Comparison of ENCODE assay signal across 17 cellular contexts in genomic region chr10:73588656-73589055, GRCh38. TPM values are rescaled to one million over a fixed set of nuclear protein-coding genes. Genes with fewer than 3 reads are reported as not detected.
DNase-seq lines count a peak whose midpoint lies in the region; ATAC-seq and TF ChIP-seq lines count a peak whose summit lies in the region.
"Had no signal": no experiment of that assay in that cellular context is flagged by ENCODE, and none has a peak within 500 bp of the region (broad histone marks: within the 10 kb centered on the region; RNA-seq: fewer than 3 reads in every experiment).

No MANE protein-coding gene starts in this region.

- H3K4me2 ChIP-seq in IMR-90 (ENCODE audit: low read depth, low read length) = no peak overlapping the region

- ATAC-seq in IMR-90 (ENCODE audit: low read depth) = no peak
- no peak for ATAC-seq in HG02623 (IDR thresholded peaks at IDR 0.05; ENCODE audit: unreplicated experiment)
- ATAC-seq in HG03442 (IDR thresholded peaks at IDR 0.05; ENCODE audit: unreplicated experiment) = no peak

- in situ Hi-C loops in IMR-90 (cut with MboI; ENCODE audit: low sequenced_read_pairs) = no loop called here

- peaks cover 9% of the 10 kb centered on the region for H3K4me1 ChIP-seq in IMR-90 (ENCODE audit: control insufficient read depth, insufficient read depth, low read length)
- H3K4me1 ChIP-seq in stomach = peaks cover 44 to 80% (median 63%) of the 10 kb centered on the region in 4 donors
- H3K4me1 ChIP-seq: uterus had no signal

- TF ChIP-seq CTCF in IMR-90 (conservative IDR thresholded peaks at IDR 0.05; ENCODE audit: low read depth, low read length) (no peak), cardiac fibroblast (IDR thresholded peaks at IDR 0.05; ENCODE audit: low read depth, low read length) (no peak), stomach (IDR thresholded peaks at IDR 0.05) (no peak)

- H2AFZ ChIP-seq in IMR-90 (replicated peaks; ENCODE audit: low read length, poor library complexity) = no peak overlapping the region

- TF ChIP-seq POLR2A in IMR-90 (IDR thresholded peaks at IDR 0.05; ENCODE audit: low read depth, low read length) (no peak), stomach (IDR thresholded peaks at IDR 0.05) (no peak)

- peaks cover 3% of the 10 kb centered on the region for H3K9me3 ChIP-seq in IMR-90 (ENCODE audit: control insufficient read depth, insufficient read depth, low read length)
- H3K9me3 ChIP-seq in stomach = no peaks in the 10 kb centered on the region
- H3K9me3 ChIP-seq: neutrophil, SJCRH30, uterus had no signal

- POLR2A ChIA-PET in IMR-90 (lab: Charles Lee; ENCODE audit: unreplicated experiment) = no interaction called here

- intact Hi-C loops in IMR-90 (cut with micrococcal nuclease) (no loop called here), stomach (cut with DNase I; ENCODE audit: low total_unique reads) (no loop called here)

- H3K36me3 ChIP-seq in IMR-90 (ENCODE audit: control insufficient read depth, insufficient read depth, low read length) (no peaks in the 10 kb centered on the region), stomach (no peaks in the 10 kb centered on the region)
- H3K36me3 ChIP-seq: neutrophil, SJCRH30, uterus had no signal

- no peak overlapping the region for H3K56ac ChIP-seq in IMR-90 (ENCODE audit: extremely low read depth, insufficient read depth, low read length)

- H3K4ac ChIP-seq in IMR-90 (ENCODE audit: low read depth, low read length) = no peak overlapping the region

- TF ChIP-seq EP300 in stomach (IDR thresholded peaks at IDR 0.05) = no peak

- H3K27ac ChIP-seq in IMR-90 (ENCODE audit: insufficient read depth, low read length) (no peak overlapping the region), stomach (peak overlapping the region in 4 of 5 donors; percentile 66 to 84 (median 77))
- H3K27ac ChIP-seq: neutrophil, SJCRH30 had no signal

- H3K9ac ChIP-seq in IMR-90 (ENCODE audit: low read depth, low read length) = no peak overlapping the region

- H2BK5ac ChIP-seq in IMR-90 (ENCODE audit: low read depth, low read length, poor library complexity, severe bottlenecking) = no peak overlapping the region

- peaks cover 2% of the 10 kb centered on the region for H3K9me1 ChIP-seq in IMR-90 (ENCODE audit: insufficient read depth, low read length)

- DNase-seq in IMR-90 (peak; percentile 32), cardiac fibroblast (ENCODE audit: low read depth in 2 of 2) (peak; percentile 44 to 51), iris pigment epithelial cell (ENCODE audit: low read depth) (peak; percentile 76), stomach (no peak), NCI-H2171 (lab: John Stamatoyannopoulos, UW) (no peak), DMS53 (lab: John Stamatoyannopoulos, UW) (no peak)
- DNase-seq: activated CD4-positive, alpha-beta T cell treated with anti-CD3 and anti-CD28 coated beads, Interleukin-2, amount 50 U/mL, for 1 hour; AML-193; NCI-H1092 treated with DMSO at 0.1 percent for 48 hours; NCI-H2227 treated with DMSO at 0.1 percent for 48 hours; SJCRH30; T1000; uterus had no signal

- no peak overlapping the region for H3K14ac ChIP-seq in IMR-90 (replicated peaks; ENCODE audit: low read depth, low read length)

- H2AK5ac ChIP-seq in IMR-90 (ENCODE audit: low read depth, low read length) = no peak overlapping the region

- no peak overlapping the region for H4K8ac ChIP-seq in IMR-90 (ENCODE audit: low read depth in 2 of 2, low read length in 2 of 2)

- H3K18ac ChIP-seq in IMR-90 (ENCODE audit: low read depth, low read length) = no peak overlapping the region

- BruUV-seq in IMR-90 (replicated peaks; lab: Mats Ljungman, UMichigan) = no TSS peak

- H4K91ac ChIP-seq in IMR-90 (ENCODE audit: insufficient read depth, low read depth, low read length) = no peak overlapping the region

- no peak overlapping the region for H2BK15ac ChIP-seq in IMR-90 (ENCODE audit: low read depth, low read length)

- H2BK120ac ChIP-seq in IMR-90 (ENCODE audit: low read depth, low read length) = no peak overlapping the region

- no peak for TF ChIP-seq RAD21 in IMR-90 (IDR thresholded peaks at IDR 0.05; ENCODE audit: low read length)

- H3K23ac ChIP-seq in IMR-90 (ENCODE audit: low read depth, low read length) = no peak overlapping the region

- no peak overlapping the region for H4K5ac ChIP-seq in IMR-90 (ENCODE audit: low read depth, low read length)

- no peak overlapping the region for H2BK20ac ChIP-seq in IMR-90 (ENCODE audit: low read depth, low read length)

- dilution Hi-C loops in IMR-90 (cut with HindIII; ENCODE audit: low sequenced_read_pairs, unreplicated experiment) = no loop called here

- H2AK9ac ChIP-seq in IMR-90 (replicated peaks; ENCODE audit: low read depth, low read length, poor library complexity) = no peak overlapping the region

- H3K4me3 ChIP-seq in IMR-90 (ENCODE audit: insufficient read depth, low read depth, low read length) (no peak overlapping the region), cardiac fibroblast (replicated peaks in 1 of 2; ENCODE audit: low read depth in 2 of 2, low read length in 2 of 2) (no peak overlapping the region), stomach (no peak overlapping the region)
- H3K4me3 ChIP-seq: SJCRH30, uterus had no signal

- H3K27me3 ChIP-seq in IMR-90 (ENCODE audit: control insufficient read depth, insufficient read depth, low read length) = no peaks in the 10 kb centered on the region
- no peaks in the 10 kb centered on the region for H3K27me3 ChIP-seq in stomach
- H3K27me3 ChIP-seq: neutrophil, SJCRH30, uterus had no signal

- no peaks in the 10 kb centered on the region for H4K20me1 ChIP-seq in IMR-90 (ENCODE audit: insufficient read depth, low read length)

- peaks cover 0 to 6% of the 10 kb centered on the region in 2 experiments; a peak in 1 of 4 replicates for H3K79me1 ChIP-seq in IMR-90 (ENCODE audit: low read depth in 1 of 2, low read length in 2 of 2)

- CTCF ChIA-PET in IMR-90 (lab: Yijun Ruan, JAX) = no interaction called here

- WGBS in IMR-90 (ENCODE audit: extremely low coverage in 2 of 2, insufficient read length in 1 of 2), 2 experiments = 89% methylated on average over 1 of the region's 1 CpG; no CpG with 5 or more reads in 1 of the 2 experiments
- 41 to 60% (median 48%) methylated on average over 1 of the region's 1 CpG for WGBS in stomach, 5 donors

TF ChIP-seq in IMR-90, 13 proteins besides CTCF, POLR2A, EP300 and RAD21:
- no peak for TF ChIP-seq SMC3 (IDR thresholded peaks at IDR 0.05; ENCODE audit: low read depth, low read length)
- TF ChIP-seq RFX5 (IDR thresholded peaks at IDR 0.05; ENCODE audit: low read depth, low read length) = no peak
- no peak for TF ChIP-seq BHLHE40 (IDR thresholded peaks at IDR 0.05; ENCODE audit: low read depth, low read length)
- TF ChIP-seq ELK1 (IDR thresholded peaks at IDR 0.05; ENCODE audit: borderline replicate concordance, low read depth, low read length) = no peak
- TF ChIP-seq MAZ (IDR thresholded peaks at IDR 0.05; ENCODE audit: borderline replicate concordance, low read depth, low read length) = no peak
- no peak for TF ChIP-seq CHD1 (IDR thresholded peaks at IDR 0.05; ENCODE audit: low read depth, low read length)
- no peak for TF ChIP-seq USF2 (IDR thresholded peaks at IDR 0.05; ENCODE audit: low read depth, low read length)
- no peak for TF ChIP-seq CEBPB (IDR thresholded peaks at IDR 0.05; ENCODE audit: low read depth, low read length)
- TF ChIP-seq FOS (IDR thresholded peaks at IDR 0.05; ENCODE audit: low read depth, low read length) = no peak
- TF ChIP-seq MXI1 (IDR thresholded peaks at IDR 0.05; ENCODE audit: borderline replicate concordance, low read depth, low read length) = no peak
- no peak for TF ChIP-seq RCOR1 (IDR thresholded peaks at IDR 0.05; ENCODE audit: insufficient replicate concordance, low read length)
- TF ChIP-seq NFE2L2 (IDR thresholded peaks at IDR 0.05; ENCODE audit: low read depth, low read length) = no peak
- TF ChIP-seq MAFK (IDR thresholded peaks at IDR 0.05; ENCODE audit: low read depth, low read length) = no peak

RNA-seq across cellular contexts. Expression of gene USP54, which starts 2.5 kb away (rescaled TPM):
- total RNA-seq in IMR-90 (2012; rRNA removed) = 7.9 and 8.9 TPM in 2 replicates
- 4.0 and 4.5 TPM in 2 replicates for polyA plus RNA-seq in IMR-90 (2012; rRNA removed)
- 1.1 and 1.8 TPM in 2 replicates for polyA plus RNA-seq in IMR-90 (2012; cell fraction: cytosol; rRNA removed)
- polyA plus RNA-seq in IMR-90 (2012; cell fraction: nucleus; rRNA removed; ENCODE audit: low replicate concordance) = 4.1 and 7.2 TPM in 2 replicates
- 100 to 1,000 TPM in 4 of 5 donors, 10 to 100 TPM in 1; 33.0 to 369 (median 112) TPM for total RNA-seq in stomach
- polyA plus RNA-seq in stomach = 10 to 100 TPM in 2 of 3 donors, 1 to 10 TPM in 1; 7.3 to 17.3 (median 11.1) TPM

RNA-seq across cellular contexts. Expression of gene MYOZ1, which starts 52.6 kb away (rescaled TPM):
- total RNA-seq in IMR-90 (2012; rRNA removed) (under 0.01 and 0.18 TPM in 2 replicates), stomach (1 to 10 TPM in 1 of 5 donors, not detected in 4; 1.3 TPM)
- polyA plus RNA-seq in IMR-90 (2012; rRNA removed) (0.27 and 0.29 TPM in 2 replicates), stomach (1 to 10 TPM in 1 of 3 donors, under 1 TPM in 2; 0.18 to 1.2 (median 0.19) TPM)
- polyA plus RNA-seq in IMR-90 (2012; cell fraction: cytosol; rRNA removed) = 0.15 and 0.24 TPM in 2 replicates
- polyA plus RNA-seq in IMR-90 (2012; cell fraction: nucleus; rRNA removed; ENCODE audit: low replicate concordance) = 0.04 and 0.10 TPM in 2 replicates
- total RNA-seq: dermis microvascular lymphatic vessel endothelial cell had no signal

Comparison
In these comparisons a context has a peak if more than half of its experiments do, and no peak if none do; other contexts are left out.
1. DNase-seq: peak in IMR-90 (single experiment), cardiac fibroblast (2 of 2) and iris pigment epithelial cell (single experiment); none in stomach (single experiment), NCI-H2171 (single experiment) and DMS53 (single experiment).